Comparison of ENCODE assay signal across 8 cellular contexts in genomic region chr20:45311589-45312211, GRCh38. TPM values are rescaled to one million over a fixed set of nuclear protein-coding genes. Genes with fewer than 3 reads are reported as not detected.
DNase-seq lines count a peak whose midpoint lies in the region; ATAC-seq and TF ChIP-seq lines count a peak whose summit lies in the region.

No MANE protein-coding gene starts in this region.

- peak; percentile 75 for ATAC-seq in Right ventricle myocardium superior (ENCODE audit: poor library complexity)
- no peak for ATAC-seq in Right ventricle myocardium inferior
- no peak for ATAC-seq in GM18520 (IDR thresholded peaks at IDR 0.05; ENCODE audit: unreplicated experiment)

- no peak overlapping the region for H3K4me2 ChIP-seq in neural cell (ENCODE audit: low read length)

- H3K4me1 ChIP-seq in tibial nerve, result peaks cover 0 to 40% (median 0%) of the 10 kb centered on the region in 4 donors

- H3K27me3 ChIP-seq in neural cell (ENCODE audit: insufficient read depth, low read depth, low read length) (no peaks in the 10 kb centered on the region), tibial nerve (peaks cover 0 to 67% of the 10 kb centered on the region in 2 donors)

- intact Hi-C loops in Right ventricle myocardium superior (cut with DNase I), result no loop called here
- intact Hi-C loops in Right ventricle myocardium inferior (cut with DNase I), result loop anchor here (5.0 kb wide), 1 partner anchor 269 kb away; no protein-coding TSS in a partner anchor

- TF ChIP-seq RAD21 in neural cell (conservative IDR thresholded peaks at IDR 0.05), result peak; percentile 64

- no peaks in the 10 kb centered on the region for H4K20me1 ChIP-seq in neural cell (ENCODE audit: insufficient read depth)

- no peaks in the 10 kb centered on the region for H3K36me3 ChIP-seq in neural cell (ENCODE audit: insufficient read depth, low read length)
- no peaks in the 10 kb centered on the region for H3K36me3 ChIP-seq in tibial nerve

- WGBS in tibial nerve, 2 donors, result 20 to 27% methylated on average over 33 to 36 of the region's 45 CpGs

- no peak overlapping the region for H3K9ac ChIP-seq in neural cell (ENCODE audit: low read length)

- no peak for TF ChIP-seq POLR2A in tibial nerve (IDR thresholded peaks at IDR 0.05)

- peak; percentile 68 for DNase-seq in Right ventricle myocardium superior
- DNase-seq in Right ventricle myocardium inferior (ENCODE audit: missing footprints), result no peak
- peak; percentile 26 to 87 for DNase-seq in NCI-H526 (lab: John Stamatoyannopoulos, UW)
- peak; percentile 36 to 52 (median 42) for DNase-seq in activated CD8-positive, alpha-beta memory T cell treated with anti-CD3 and anti-CD28 coated beads for 48 hours (ENCODE audit: low read depth in 2 of 3, low spot score in 2 of 3)
- peak; percentile 65 for DNase-seq in epithelial cell of esophagus (ENCODE audit: low read depth)
- peak in 1 of 2 donors; percentile 35 for DNase-seq in tibial nerve (ENCODE audit: low spot score in 2 of 2)

- H3F3A ChIP-seq in neural cell (ENCODE audit: insufficient read depth, low read length, poor library complexity, severe bottlenecking), result no peaks in the 10 kb centered on the region

- TF ChIP-seq CTCF in epithelial cell of esophagus (IDR thresholded peaks at IDR 0.05; ENCODE audit: insufficient read depth, low read depth, low read length, missing control alignments) (peak; percentile 81), neural cell (IDR thresholded peaks at IDR 0.05; ENCODE audit: poor library complexity, severe bottlenecking) (peak; percentile 69), tibial nerve (IDR thresholded peaks at IDR 0.05) (peak; percentile 69 to 80 (median 79))

- H3K9me2 ChIP-seq in neural cell (ENCODE audit: insufficient read depth, low read length), result no peaks in the 10 kb centered on the region

- H3K27ac ChIP-seq in neural cell (ENCODE audit: low read length), result no peak overlapping the region
- no peak overlapping the region for H3K27ac ChIP-seq in tibial nerve

- no peak overlapping the region for H2AFZ ChIP-seq in neural cell (ENCODE audit: low read depth, low read length)

- H3K4me3 ChIP-seq in epithelial cell of esophagus (ENCODE audit: low read length) (no peak overlapping the region), neural cell (ENCODE audit: low read length) (no peak overlapping the region), tibial nerve (no peak overlapping the region)

- no peaks in the 10 kb centered on the region for H3K79me2 ChIP-seq in neural cell (replicated peaks; ENCODE audit: insufficient read depth, low read length)

- TF ChIP-seq EP300 in neural cell (conservative IDR thresholded peaks at IDR 0.05; ENCODE audit: poor library complexity, severe bottlenecking) (no peak), tibial nerve (IDR thresholded peaks at IDR 0.05) (no peak)

- H3K9me3 ChIP-seq in neural cell (ENCODE audit: low read length) (no peaks in the 10 kb centered on the region), tibial nerve (no peaks in the 10 kb centered on the region)

TF ChIP-seq in neural cell, 6 proteins besides CTCF, POLR2A, EP300 and RAD21:
- TF ChIP-seq SMC3 (conservative IDR thresholded peaks at IDR 0.05; ENCODE audit: poor library complexity) (peak; percentile 76), REST (IDR thresholded peaks at IDR 0.05; ENCODE audit: borderline replicate concordance) (no peak), POLR2AphosphoS5 (IDR thresholded peaks at IDR 0.05) (no peak), MXI1 (conservative IDR thresholded peaks at IDR 0.05; ENCODE audit: poor library complexity, severe bottlenecking) (no peak)

RNA-seq across cellular contexts. Expression of gene MATN4, which starts 3.6 kb away (rescaled TPM):
- total RNA-seq in Right ventricle myocardium superior (not detected), Right ventricle myocardium inferior (not detected), tibial nerve (not detected)
- polyA plus RNA-seq in neural cell, result not detected in 2 replicates
- not detected in 2 replicates for polyA minus RNA-seq in neural cell

RNA-seq across cellular contexts. Expression of gene RBPJL, which starts 5.1 kb away (rescaled TPM):
- not detected for total RNA-seq in Right ventricle myocardium superior
- total RNA-seq in Right ventricle myocardium inferior, result not detected
- polyA plus RNA-seq in neural cell, result not detected in 2 replicates
- polyA minus RNA-seq in neural cell, result not detected in 2 replicates
- under 1 TPM in 1 of 4 donors, not detected in 3; 0.44 TPM for total RNA-seq in tibial nerve

RNA-seq across cellular contexts. Expression of gene SDC4, which starts 36.5 kb away (rescaled TPM):
- total RNA-seq in Right ventricle myocardium superior (80.7 TPM), Right ventricle myocardium inferior (82.1 TPM), tibial nerve (10 to 100 TPM; 41.2 to 72.5 (median 63.4) TPM)
- polyA plus RNA-seq in neural cell, result 0.24 TPM in 1 of 2 replicates, not detected in the other
- polyA minus RNA-seq in neural cell, result 0.23 TPM in 1 of 2 replicates, not detected in the other

RNA-seq across cellular contexts. Expression of gene SYS1, which starts 51.3 kb away (rescaled TPM):
- total RNA-seq in Right ventricle myocardium superior (25.3 TPM), Right ventricle myocardium inferior (21.9 TPM), tibial nerve (10 to 100 TPM; 19.2 to 35.6 (median 25.2) TPM)
- polyA plus RNA-seq in neural cell, result 15.8 and 16.1 TPM in 2 replicates
- polyA minus RNA-seq in neural cell, result 41.0 and 46.7 TPM in 2 replicates

RNA-seq across cellular contexts. Expression of gene SLPI, which starts 57.3 kb away (rescaled TPM):
- total RNA-seq in Right ventricle myocardium superior (1.2 TPM), Right ventricle myocardium inferior (5.7 TPM), tibial nerve (100 to 1,000 TPM; 103 to 371 (median 129) TPM)
- polyA plus RNA-seq in neural cell, result not detected in 2 replicates
- polyA minus RNA-seq in neural cell, result not detected in 2 replicates
